ENCODE assay signal across 15 cellular contexts in the genomic region with DNA sequence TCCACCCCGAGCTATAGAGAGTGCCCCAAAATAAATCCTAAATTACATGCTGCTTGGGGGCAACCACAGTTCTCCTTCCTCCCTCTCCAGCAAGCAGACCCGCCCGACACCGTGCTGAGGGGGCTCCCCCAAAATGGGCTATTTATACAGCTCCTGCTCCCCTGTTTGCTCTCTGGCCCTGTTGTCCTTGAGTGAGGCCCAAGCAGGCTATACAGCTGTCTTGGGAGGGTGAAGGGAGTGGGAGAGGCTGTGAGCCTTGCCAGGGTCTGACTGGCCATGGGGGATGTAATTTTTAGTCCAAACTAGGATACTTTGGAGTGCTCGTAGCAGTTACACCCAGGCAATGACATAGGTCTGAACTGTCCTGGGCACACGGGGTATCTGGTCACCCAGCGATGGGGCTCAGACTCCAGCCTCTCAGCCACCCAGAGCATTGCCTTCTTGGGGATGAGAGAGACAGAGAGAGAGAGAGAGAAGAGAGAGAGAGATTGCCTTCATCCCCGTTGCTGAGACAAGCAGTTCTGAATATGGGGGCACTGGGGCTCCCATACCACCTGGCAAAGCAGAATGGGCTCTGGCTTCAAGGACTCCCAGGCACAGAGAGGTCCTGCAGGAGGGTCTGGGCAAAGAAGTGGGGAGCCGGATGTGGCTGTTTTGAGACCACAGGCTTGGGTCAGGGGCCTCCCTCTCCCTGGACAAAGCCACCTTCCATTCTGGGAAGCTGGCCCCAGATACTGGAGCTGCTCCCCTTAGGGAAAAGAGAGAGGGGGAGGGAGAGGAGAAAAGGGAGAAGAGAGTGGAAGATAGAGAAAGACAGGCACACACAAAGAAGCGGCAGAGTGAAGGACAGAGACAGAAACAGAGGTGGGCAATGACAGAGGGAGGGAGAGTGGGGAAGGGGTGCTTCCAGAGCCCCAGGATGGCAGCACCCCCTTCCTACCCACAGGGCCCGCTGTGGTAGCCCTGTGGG. TPM values are rescaled to one million over a fixed set of nuclear protein-coding genes. Genes with fewer than 3 reads are reported as not detected.
A peak's percentile ranks its signal among the peaks of the same experiment; 100 is the strongest.
DNase-seq lines count a peak whose midpoint lies in the region; FAIRE-seq and TF ChIP-seq lines count a peak whose summit lies in the region.
"Had no signal": no experiment of that assay in that cellular context is flagged by ENCODE, and none has a peak within 500 bp of the region (broad histone marks: within the 10 kb centered on the region; RNA-seq: fewer than 3 reads in every experiment).

No MANE protein-coding gene starts in this region.

- peak overlapping the region; percentile 89 for H3K4me2 ChIP-seq in smooth muscle cell
- H3K4me2 ChIP-seq: PC-9 had no signal

- WGBS in smooth muscle cell (ENCODE audit: low lambda C conversion rate): 75% methylated on average over 11 of the region's 11 CpGs
- WGBS in thyroid gland, 2 donors: 75 to 80% methylated on average over 11 of the region's 11 CpGs

- peak; percentile 11 for DNase-seq in GM12892 (ENCODE audit: insufficient read length)
- DNase-seq in WERI-Rb-1: peak; percentile 5
- DNase-seq in iPS-NIHi7 (ENCODE audit: extremely low spot score): peak; percentile 14
- no peak for DNase-seq in smooth muscle cell (lab: John Stamatoyannopoulos, UW; ENCODE audit: unreplicated experiment)
- DNase-seq in nucleus accumbens (lab: John Stamatoyannopoulos, UW): no peak
- DNase-seq in NCI-H2029 treated with DMSO at 0.1 percent for 48 hours (lab: John Stamatoyannopoulos, UW): no peak
- DNase-seq in iPS-NIHi11 (ENCODE audit: low spot score): no peak
- no peak for DNase-seq in thyroid gland
- DNase-seq: activated gamma-delta T cell, caudate nucleus, lower lobe of right lung, NCI-H446, occipital lobe had no signal

- H4K20me1 ChIP-seq in smooth muscle cell (ENCODE audit: low read depth): no peaks in the 10 kb centered on the region

- no peaks in the 10 kb centered on the region for H3K27me3 ChIP-seq in WERI-Rb-1 (ENCODE audit: insufficient read depth, low read depth, severe bottlenecking)
- no peaks in the 10 kb centered on the region for H3K27me3 ChIP-seq in smooth muscle cell (ENCODE audit: low read depth)
- no peaks in the 10 kb centered on the region for H3K27me3 ChIP-seq in thyroid gland

- peaks cover 17% of the 10 kb centered on the region for H3K79me2 ChIP-seq in smooth muscle cell (ENCODE audit: low read depth)

- no peak for TF ChIP-seq POLR2A in GM12892 (IDR thresholded peaks at IDR 0.05; ENCODE audit: low read depth, low read length)
- TF ChIP-seq POLR2A in thyroid gland (IDR thresholded peaks at IDR 0.05): no peak

- H3K4me1 ChIP-seq in smooth muscle cell (ENCODE audit: low read depth) (peaks cover 51% of the 10 kb centered on the region), thyroid gland (peaks cover 0 to 9% of the 10 kb centered on the region in 2 donors)

- H3K36me3 ChIP-seq in WERI-Rb-1 (no peaks in the 10 kb centered on the region), smooth muscle cell (ENCODE audit: low read depth) (no peaks in the 10 kb centered on the region), thyroid gland (no peaks in the 10 kb centered on the region)
- H3K36me3 ChIP-seq: lower lobe of right lung had no signal

- H3K9me3 ChIP-seq in WERI-Rb-1 (ENCODE audit: severe bottlenecking) (no peaks in the 10 kb centered on the region), smooth muscle cell (replicated peaks; ENCODE audit: low read depth) (no peaks in the 10 kb centered on the region), thyroid gland (no peaks in the 10 kb centered on the region)
- H3K9me3 ChIP-seq: lower lobe of right lung had no signal

- H3F3A ChIP-seq in smooth muscle cell (ENCODE audit: low read depth): peaks cover 12% of the 10 kb centered on the region

- no peak overlapping the region for H2AFZ ChIP-seq in smooth muscle cell (ENCODE audit: low read depth)
- H2AFZ ChIP-seq: PC-9 had no signal

- peak overlapping the region; percentile 69 for H3K9ac ChIP-seq in smooth muscle cell (ENCODE audit: low read depth)

- FAIRE-seq in GM12892 (lab: Jason Lieb, UNC): no peak

- H3K4me3 ChIP-seq in WERI-Rb-1 (ENCODE audit: low read depth, low read length) (no peak overlapping the region), smooth muscle cell (peak overlapping the region; percentile 35), thyroid gland (replicated peaks in 1 of 3) (no peak overlapping the region)
- H3K4me3 ChIP-seq: lower lobe of right lung, PC-9 had no signal

- intact Hi-C loops in thyroid gland (cut with DNase I): no loop called here

- H3K27ac ChIP-seq in WERI-Rb-1 (no peak overlapping the region), smooth muscle cell (ENCODE audit: low read depth) (peak overlapping the region; percentile 88), thyroid gland (no peak overlapping the region)
- H3K27ac ChIP-seq: C4-2B, lower lobe of right lung, PC-9 had no signal

- TF ChIP-seq CTCF in WERI-Rb-1 (IDR thresholded peaks at IDR 0.05; ENCODE audit: low read depth, low read length): no peak
- TF ChIP-seq CTCF in smooth muscle cell (IDR thresholded peaks at IDR 0.05; ENCODE audit: borderline replicate concordance, insufficient read depth, poor library complexity, severe bottlenecking): no peak
- no peak for TF ChIP-seq CTCF in thyroid gland (IDR thresholded peaks at IDR 0.05)

RNA-seq across cellular contexts. Expression of gene TMEM92, which starts 10.7 kb away (rescaled TPM):
- polyA plus RNA-seq in GM12892 (2012; ENCODE audit: missing spikeins): not detected
- total RNA-seq in smooth muscle cell (1.9 and 7.4 TPM in 2 replicates), thyroid gland (not detected)
- 4.8 and 14.4 TPM in 2 replicates for polyA plus RNA-seq in smooth muscle cell
- total RNA-seq: occipital lobe had no signal

Comparison
In these comparisons a context has a peak if more than half of its experiments do, and no peak if none do; other contexts are left out.
1. DNase-seq: peak in GM12892 (single experiment), WERI-Rb-1 (single experiment) and iPS-NIHi7 (single experiment); none in smooth muscle cell (single experiment), nucleus accumbens (0 of 56), NCI-H2029 treated with DMSO at 0.1 percent for 48 hours (single experiment), iPS-NIHi11 (single experiment) and thyroid gland (0 of 2).